Comparison of ENCODE assay signal across 10 cellular contexts in genomic region chr5:142674438-142675210, GRCh38. TPM values are rescaled to one million over a fixed set of nuclear protein-coding genes. Genes with fewer than 3 reads are reported as not detected.
DNase-seq lines count a peak whose midpoint lies in the region; ATAC-seq and TF ChIP-seq lines count a peak whose summit lies in the region.
"Had no signal": no experiment of that assay in that cellular context is flagged by ENCODE, and none has a peak within 500 bp of the region (broad histone marks: within the 10 kb centered on the region; RNA-seq: fewer than 3 reads in every experiment).

No MANE protein-coding gene starts in this region.

- no peaks in the 10 kb centered on the region for H3K27me3 Mint-ChIP-seq in activated T-helper 1 cell treated with anti-CD3 and anti-CD28 coated beads, Interleukin-12 subunit alpha, Interleukin-12 subunit beta, Interleukin-2, Interleukin-4 antibody, amounts not matched to agents 30 ng/mL and 10 ng/mL and 1 ng/mL, durations not matched to agents 14 hours and 24 hours and 36 hours (ENCODE audit: insufficient read depth)

- H3K9me3 Mint-ChIP-seq in activated T-helper 1 cell treated with anti-CD3 and anti-CD28 coated beads, Interleukin-12 subunit alpha, Interleukin-12 subunit beta, Interleukin-2, Interleukin-4 antibody, amounts not matched to agents 30 ng/mL and 10 ng/mL and 1 ng/mL, durations not matched to agents 14 hours and 24 hours and 36 hours = no peaks in the 10 kb centered on the region
- H3K9me3 Mint-ChIP-seq: T-helper 1 cell treated with Interleukin-12 subunit alpha and Interleukin-12 subunit beta and Interleukin-4 antibody, amounts not matched to agents 30 μg/mL and 1 μg/mL, for 36 hours had no signal

- no peak overlapping the region for H3K4me3 Mint-ChIP-seq in activated T-helper 1 cell treated with anti-CD3 and anti-CD28 coated beads, Interleukin-12 subunit alpha, Interleukin-12 subunit beta, Interleukin-2, Interleukin-4 antibody, amounts not matched to agents 30 ng/mL and 10 ng/mL and 1 ng/mL, durations not matched to agents 14 hours and 24 hours and 36 hours
- H3K4me3 Mint-ChIP-seq: T-helper 1 cell treated with Interleukin-12 subunit alpha and Interleukin-12 subunit beta and Interleukin-4 antibody, amounts not matched to agents 30 μg/mL and 1 μg/mL, for 36 hours had no signal

- TF ChIP-seq CTCF in foreskin fibroblast (IDR thresholded peaks at IDR 0.05; ENCODE audit: low read depth, low read length) = no peak

- intact Hi-C loops in activated T-helper 1 cell treated with anti-CD3 and anti-CD28 coated beads, Interleukin-12 subunit alpha, Interleukin-12 subunit beta, Interleukin-2, Interleukin-4 antibody, amounts not matched to agents 30 ng/mL and 10 ng/mL and 1 ng/mL, durations not matched to agents 14 hours and 24 hours and 36 hours (cut with micrococcal nuclease) = no loop called here

- H3K4me1 Mint-ChIP-seq in activated T-helper 1 cell treated with anti-CD3 and anti-CD28 coated beads, Interleukin-12 subunit alpha, Interleukin-12 subunit beta, Interleukin-2, Interleukin-4 antibody, amounts not matched to agents 30 ng/mL and 10 ng/mL and 1 ng/mL, durations not matched to agents 14 hours and 24 hours and 36 hours (ENCODE audit: low read depth) = no peaks in the 10 kb centered on the region

- no peak overlapping the region for H3K27ac Mint-ChIP-seq in activated T-helper 1 cell treated with anti-CD3 and anti-CD28 coated beads, Interleukin-12 subunit alpha, Interleukin-12 subunit beta, Interleukin-2, Interleukin-4 antibody, amounts not matched to agents 30 ng/mL and 10 ng/mL and 1 ng/mL, durations not matched to agents 14 hours and 24 hours and 36 hours
- H3K27ac Mint-ChIP-seq: T-helper 1 cell treated with Interleukin-12 subunit alpha and Interleukin-12 subunit beta and Interleukin-4 antibody, amounts not matched to agents 30 μg/mL and 1 μg/mL, for 36 hours had no signal

- H3K36me3 Mint-ChIP-seq in activated T-helper 1 cell treated with anti-CD3 and anti-CD28 coated beads, Interleukin-12 subunit alpha, Interleukin-12 subunit beta, Interleukin-2, Interleukin-4 antibody, amounts not matched to agents 30 ng/mL and 10 ng/mL and 1 ng/mL, durations not matched to agents 14 hours and 24 hours and 36 hours (ENCODE audit: low read depth) = no peaks in the 10 kb centered on the region

- DNase-seq in ELR (ENCODE audit: low read depth) (peak; percentile 83), foreskin fibroblast (peak; percentile 87 to 92), pulmonary artery endothelial cell (ENCODE audit: low read depth, low spot score) (peak; percentile 30), NK-92 (lab: John Stamatoyannopoulos, UW; ENCODE audit: unreplicated experiment) (no peak)
- DNase-seq in stimulated activated naive CD4-positive, alpha-beta T cell (lab: John Stamatoyannopoulos, UW) = no peak
- no peak for DNase-seq in activated T-helper 1 cell treated with anti-CD3 and anti-CD28 coated beads, Interleukin-12 subunit alpha, Interleukin-12 subunit beta, Interleukin-2, Interleukin-4 antibody, amounts not matched to agents 30 ng/mL and 10 ng/mL and 1 ng/mL, durations not matched to agents 14 hours and 24 hours and 36 hours (ENCODE audit: low spot score)
- DNase-seq: COR-L47 had no signal

- no peak for ATAC-seq in GM19395 (IDR thresholded peaks at IDR 0.05; ENCODE audit: unreplicated experiment)

- H3K4me3 ChIP-seq in foreskin fibroblast (ENCODE audit: low read depth in 1 of 2, low read length in 2 of 2) = no peak overlapping the region

- H3K27ac ChIP-seq in angular gyrus (ENCODE audit: low read depth, low read length) = peak overlapping the region; percentile 22

RNA-seq across cellular contexts. Expression of gene FGF1, which starts 11.3 kb away (rescaled TPM):
- 0.53 TPM in 1 of 2 replicates, not detected in the other for total RNA-seq in pulmonary artery endothelial cell
- total RNA-seq in activated T-helper 1 cell treated with anti-CD3 and anti-CD28 coated beads, Interleukin-12 subunit alpha, Interleukin-12 subunit beta, Interleukin-2, Interleukin-4 antibody, amounts not matched to agents 30 ng/mL and 10 ng/mL and 1 ng/mL, durations not matched to agents 14 hours and 24 hours and 36 hours = 0.08 TPM in 1 of 2 replicates, not detected in the other

Comparison
In these comparisons a context has a peak if more than half of its experiments do, and no peak if none do; other contexts are left out.
1. DNase-seq: peak in ELR (single experiment), foreskin fibroblast (2 of 2) and pulmonary artery endothelial cell (single experiment); none in NK-92 (single experiment), stimulated activated naive CD4-positive, alpha-beta T cell (0 of 6) and activated T-helper 1 cell treated with anti-CD3 and anti-CD28 coated beads, Interleukin-12 subunit alpha, Interleukin-12 subunit beta, Interleukin-2, Interleukin-4 antibody, amounts not matched to agents 30 ng/mL and 10 ng/mL and 1 ng/mL, durations not matched to agents 14 hours and 24 hours and 36 hours (single experiment).